In the genomic region with DNA sequence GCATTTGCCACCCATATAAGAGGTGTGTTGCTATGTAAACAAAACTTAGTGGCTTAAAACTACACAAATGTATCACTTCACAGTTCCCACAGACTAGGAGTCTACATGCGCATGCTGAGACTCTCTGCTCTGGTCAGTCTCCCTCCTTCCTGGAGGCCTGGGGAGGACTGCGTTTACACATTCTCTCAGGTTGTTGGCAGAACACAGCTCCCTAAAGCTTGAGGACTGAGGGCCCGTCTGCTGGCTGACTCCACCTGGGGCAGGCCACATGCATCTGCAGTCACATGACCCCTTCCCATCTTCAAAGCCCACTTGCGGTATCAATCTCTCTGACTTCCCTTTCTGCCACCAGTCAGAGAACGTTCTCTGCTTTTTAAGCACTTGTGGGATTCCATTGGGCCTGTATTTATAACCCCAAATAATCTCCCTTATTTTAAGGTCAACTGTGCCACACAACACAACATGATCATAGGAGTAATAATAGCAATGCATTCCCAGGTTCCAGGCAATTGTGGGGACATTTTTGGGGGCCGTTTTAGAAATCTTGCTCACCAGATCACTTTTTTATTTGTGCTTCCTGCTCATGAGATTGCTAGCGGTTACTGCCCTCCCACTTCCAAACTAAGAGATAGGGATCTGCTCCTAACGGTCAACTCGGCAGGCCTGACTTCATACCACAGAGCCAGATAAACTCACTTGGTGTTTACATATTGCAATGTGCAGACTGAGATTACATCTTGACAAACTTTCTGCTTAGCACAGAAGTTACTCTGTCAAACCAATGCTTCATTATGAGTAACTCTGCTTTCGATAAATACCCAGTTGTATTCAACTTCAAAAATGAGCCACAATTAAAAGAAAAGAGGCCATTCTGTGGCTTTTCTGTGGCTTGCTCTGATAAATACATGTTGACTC, we compare ENCODE assay signal across 8 cellular contexts.
A peak's percentile ranks its signal among the peaks of the same experiment; 100 is the strongest.
DNase-seq lines count a peak whose midpoint lies in the region; ATAC-seq and TF ChIP-seq lines count a peak whose summit lies in the region.

No MANE protein-coding gene starts in this region.

- intact Hi-C loops in left cardiac atrium (cut with DNase I) = loop anchor here in 1 of 2 donors (5.0 kb wide), 1 partner anchor 122 kb away; no protein-coding TSS in a partner anchor

- no peak overlapping the region for H3K4me3 ChIP-seq in LNCaP clone FGC (ENCODE audit: low read depth, low read length)

- H3K4me1 Mint-ChIP-seq in glutamatergic neuron (ENCODE audit: low read depth, unreplicated experiment) = peaks cover 30% of the 10 kb centered on the region

- no peak overlapping the region for H3K27ac Mint-ChIP-seq in glutamatergic neuron (ENCODE audit: unreplicated experiment)

- DNase-seq in LNCaP clone FGC (ENCODE audit: low read depth) (peak; percentile 75), left cardiac atrium (no peak), GM13977 (ENCODE audit: low spot score) (no peak), G401 (ENCODE audit: low spot score) (no peak), glutamatergic neuron (no peak)
- DNase-seq in activated T-cell treated with anti-CD3 and anti-CD28 coated beads, Interleukin-2, amount 50 U/mL, for 48 hours = peak; percentile 46
- DNase-seq in stimulated activated CD4-positive, alpha-beta T cell treated with anti-CD3 and anti-CD28 coated beads, TNF-alpha, amount 100 ng/mL, for 1 hour (ENCODE audit: low read depth in 3 of 3, low spot score in 1 of 3) = peak in 2 of 3 donors; percentile 4 to 5

- H3K27me3 Mint-ChIP-seq in glutamatergic neuron (ENCODE audit: unreplicated experiment) = peaks cover 8% of the 10 kb centered on the region

- ATAC-seq in left cardiac atrium = peak; percentile 53 to 61

- peak overlapping the region; percentile 73 for H3K27ac ChIP-seq in C4-2B

- peaks cover 6% of the 10 kb centered on the region for H3K9me3 Mint-ChIP-seq in glutamatergic neuron (ENCODE audit: unreplicated experiment)

- no peak for TF ChIP-seq CTCF in C4-2B (conservative IDR thresholded peaks at IDR 0.05)
- no peak for TF ChIP-seq CTCF in LNCaP clone FGC (IDR thresholded peaks at IDR 0.05; ENCODE audit: control insufficient read depth, extremely low read depth, insufficient read depth)
- no peak for TF ChIP-seq CTCF in GM13977 (IDR thresholded peaks at IDR 0.05; ENCODE audit: extremely low read depth, insufficient read depth, missing control alignments)
- no peak for TF ChIP-seq CTCF in glutamatergic neuron (IDR thresholded peaks at IDR 0.05; ENCODE audit: partially characterized antibody, unreplicated experiment)

- in situ Hi-C loops in GM13977 (cut with MboI; ENCODE audit: low pct_unique_long_range_greater_than_20kb, low sequenced_read_pairs, unreplicated experiment) = no loop called here
- in situ Hi-C loops in G401 (cut with HindIII; ENCODE audit: low sequenced_read_pairs) = no loop called here

- peaks cover 5% of the 10 kb centered on the region for H3K36me3 Mint-ChIP-seq in glutamatergic neuron (ENCODE audit: unreplicated experiment)

- H3K4me3 Mint-ChIP-seq in glutamatergic neuron (ENCODE audit: unreplicated experiment) = no peak overlapping the region

Comparison
In these comparisons a context has a peak if more than half of its experiments do, and no peak if none do; other contexts are left out.
1. DNase-seq: peak in LNCaP clone FGC (single experiment), activated T-cell treated with anti-CD3 and anti-CD28 coated beads, Interleukin-2, amount 50 U/mL, for 48 hours (2 of 2) and stimulated activated CD4-positive, alpha-beta T cell treated with anti-CD3 and anti-CD28 coated beads, TNF-alpha, amount 100 ng/mL, for 1 hour (2 of 3); none in left cardiac atrium (single experiment), GM13977 (single experiment), G401 (single experiment) and glutamatergic neuron (single experiment).